In genomic region chrX:148049441-148049840, GRCh38 we compare ENCODE assay signal across 8 cellular contexts.
DNase-seq lines count a peak whose midpoint lies in the region; ATAC-seq, FAIRE-seq and TF ChIP-seq lines count a peak whose summit lies in the region.

No MANE protein-coding gene starts in this region.

- 0 to 29% methylated on average over 1 to 4 of the region's 4 CpGs for WGBS in transverse colon (ENCODE audit: low coverage in 1 of 2), 2 donors

- DNase-seq in SKM-1 treated with dmso at 0.1 percent for 144 hours (lab: John Stamatoyannopoulos, UW; ENCODE audit: unreplicated experiment) (peak; percentile 7), SKM-1 (lab: John Stamatoyannopoulos, UW; ENCODE audit: unreplicated experiment) (no peak), HuH-7.5 (ENCODE audit: low spot score) (peak; percentile 11), RPMI8226 (peak; percentile 26), frontal cortex (ENCODE audit: low spot score in 2 of 2) (peak; percentile 12 to 14), transverse colon (no peak), cardiac septum (ENCODE audit: low spot score) (no peak)

- intact Hi-C loops in transverse colon (cut with DNase I; ENCODE audit: low total_unique reads) = no loop called here
- intact Hi-C loops in cardiac septum (cut with DNase I) = loop anchor here (5.0 kb wide), 1 partner anchor 1418 kb away; no protein-coding TSS in a partner anchor

- no peak for ATAC-seq in GM18520 (IDR thresholded peaks at IDR 0.05; ENCODE audit: unreplicated experiment)

- H3K36me3 ChIP-seq in transverse colon = no peaks in the 10 kb centered on the region

- H3K4me1 ChIP-seq in transverse colon = no peaks in the 10 kb centered on the region

- H3K4me3 ChIP-seq in transverse colon = no peak overlapping the region

- TF ChIP-seq POLR2A in transverse colon (IDR thresholded peaks at IDR 0.05) = no peak

- peak; percentile 18 to 51 (median 34) for TF ChIP-seq CTCF in transverse colon (IDR thresholded peaks at IDR 0.05)

- no peaks in the 10 kb centered on the region for H3K9me3 ChIP-seq in transverse colon

- no peak for TF ChIP-seq EP300 in transverse colon (IDR thresholded peaks at IDR 0.05; ENCODE audit: low read depth)

- no peak overlapping the region for H3K27ac ChIP-seq in transverse colon

- in situ Hi-C loops in transverse colon (cut with MboI; ENCODE audit: low pct_ligation_motif_present in 1 of 4, low pct_unique_long_range_greater_than_20kb in 1 of 4, low sequenced_read_pairs in 3 of 4) = loop anchor here in 2 of 4 donors (25.0 kb wide), 2 partner anchors 1238 to 1413 kb away; no protein-coding TSS in a partner anchor

- H3K27me3 ChIP-seq in transverse colon = no peaks in the 10 kb centered on the region

- peak; percentile 13 for FAIRE-seq in frontal cortex (lab: Jason Lieb, UNC)

Comparison
In these comparisons a context has a peak if more than half of its experiments do, and no peak if none do; other contexts are left out.
1. DNase-seq: peak in SKM-1 treated with dmso at 0.1 percent for 144 hours (single experiment), HuH-7.5 (single experiment), RPMI8226 (single experiment) and frontal cortex (2 of 2); none in SKM-1 (single experiment), transverse colon (single experiment) and cardiac septum (single experiment).